ENCODE assay signal across 8 cellular contexts in genomic region chr16:31033709-31034492, GRCh38. TPM values are rescaled to one million over a fixed set of nuclear protein-coding genes. Genes with fewer than 3 reads are reported as not detected.
DNase-seq lines count a peak whose midpoint lies in the region; ATAC-seq and TF ChIP-seq lines count a peak whose summit lies in the region.

No MANE protein-coding gene starts in this region.

- H3K27ac Mint-ChIP-seq in HFFc6 (peak overlapping the region; percentile 90), type B pancreatic cell (peak overlapping the region; percentile 92)

- H3K9me3 Mint-ChIP-seq in HFFc6 (no peaks in the 10 kb centered on the region), type B pancreatic cell (no peaks in the 10 kb centered on the region)

- TF ChIP-seq CTCF in GM06990 (IDR thresholded peaks at IDR 0.05; ENCODE audit: insufficient read depth, low read length, poor library complexity, severe bottlenecking) (no peak), HFFc6 (IDR thresholded peaks at IDR 0.05) (no peak), heart right ventricle (IDR thresholded peaks at IDR 0.05) (no peak), type B pancreatic cell (conservative IDR thresholded peaks at IDR 0.05) (no peak)

- H3K4me1 Mint-ChIP-seq in HFFc6 (ENCODE audit: low read depth) (peaks cover 24% of the 10 kb centered on the region), type B pancreatic cell (ENCODE audit: unreplicated experiment) (no peaks in the 10 kb centered on the region)

- H3K27me3 ChIP-seq in GM06990 (replicated peaks; ENCODE audit: control insufficient read depth, insufficient read depth, low read length) (no peaks in the 10 kb centered on the region), adipocyte (replicated peaks; ENCODE audit: control insufficient read depth, insufficient read depth, low read length) (no peaks in the 10 kb centered on the region), heart right ventricle (no peaks in the 10 kb centered on the region)

- H3K9ac ChIP-seq in adipocyte (ENCODE audit: low read length), result peak overlapping the region; percentile 99

- no peaks in the 10 kb centered on the region for H3K9me3 ChIP-seq in adipocyte (ENCODE audit: control insufficient read depth, low read length)
- no peaks in the 10 kb centered on the region for H3K9me3 ChIP-seq in heart right ventricle

- H3K36me3 ChIP-seq in GM06990 (ENCODE audit: control insufficient read depth, insufficient read depth, low read length), result peaks cover 14% of the 10 kb centered on the region
- H3K36me3 ChIP-seq in adipocyte (ENCODE audit: control insufficient read depth, insufficient read depth, low read length, severe bottlenecking), result peaks cover 14% of the 10 kb centered on the region
- H3K36me3 ChIP-seq in heart right ventricle, result peaks cover 0 to 47% (median 19%) of the 10 kb centered on the region in 9 donors

- H3K4me3 Mint-ChIP-seq in HFFc6, result peak overlapping the region; percentile 94
- H3K4me3 Mint-ChIP-seq in type B pancreatic cell, result peak overlapping the region; percentile 97

- peak overlapping the region; percentile 90 to 99 (median 96) for H3K27ac ChIP-seq in heart right ventricle

- H3K4me3 ChIP-seq in GM06990 (replicated peaks; ENCODE audit: low read depth, low read length) (peak overlapping the region; percentile 100), adipocyte (ENCODE audit: low read length) (peak overlapping the region; percentile 100), heart right ventricle (peak overlapping the region; percentile 74 to 96 (median 90))

- WGBS in heart right ventricle, 2 donors, result 1% methylated on average over 47 of the region's 47 CpGs

- intact Hi-C loops in heart right ventricle (cut with DNase I) (loop anchor here in 8 of 10 donors (1.0 to 10.0 kb wide), 13 partner anchors 37 to 425 kb away; partner anchors contain the start of genes ZNF646 (in 7 of the 8), ZNF668 (in 7 of the 8), HSD3B7 (in 3 of the 8) and ARMC5 (in 1 of the 8)), posterior cingulate gyrus (cut with DNase I) (loop anchor here (5.0 kb wide), 1 partner anchor 38 kb away; the partner anchor contains the start of genes ZNF646 and ZNF668)

- H3K27me3 Mint-ChIP-seq in HFFc6 (ENCODE audit: insufficient read depth) (no peaks in the 10 kb centered on the region), type B pancreatic cell (no peaks in the 10 kb centered on the region)

- H3K4me1 ChIP-seq in adipocyte (ENCODE audit: control insufficient read depth, insufficient read depth, low read length) (peaks cover 14% of the 10 kb centered on the region), heart right ventricle (peaks cover 0 to 40% (median 20%) of the 10 kb centered on the region in 9 donors)

- H3K36me3 Mint-ChIP-seq in HFFc6 (ENCODE audit: low read depth) (peaks cover 10% of the 10 kb centered on the region; the same call in 1 of the 2 replicates), type B pancreatic cell (no peaks in the 10 kb centered on the region)

- DNase-seq in GM06990 (ENCODE audit: extremely low read depth, insufficient read length) (peak; percentile 79), HFFc6 (peak; percentile 67), NCI-H1105 (lab: John Stamatoyannopoulos, UW) (peak; percentile 51), SW480 (ENCODE audit: low spot score) (peak; percentile 70), adipocyte (ENCODE audit: low read depth) (peak; percentile 93), heart right ventricle (peak; percentile 90 to 94), posterior cingulate gyrus (peak; percentile 83 to 99 (median 92)), type B pancreatic cell (ENCODE audit: extremely low spot score, unreplicated experiment) (peak; percentile 83)

- ATAC-seq in heart right ventricle, result peak; percentile 77 to 93 (median 87)

RNA-seq across cellular contexts. Expression of gene STX4, which starts 0.5 kb away (rescaled TPM):
- total RNA-seq in HFFc6 (2021; fragmentation: NEBNext Ultra II Directional; extraction: Animal tissue kit (Norgen Biotek cat#: 25700)), result 10 to 100 TPM; 56.3 to 71.2 (median 64.2) TPM
- total RNA-seq in heart right ventricle (10 to 100 TPM; 31.8 to 53.8 (median 38.6) TPM), type B pancreatic cell (ENCODE audit: low replicate concordance) (35.3 and 38.5 TPM in 2 replicates)
- polyA plus RNA-seq in heart right ventricle, result 10 to 100 TPM; 76.9 to 89.2 TPM

RNA-seq across cellular contexts. Expression of gene STX1B, which starts 23.5 kb away (rescaled TPM):
- total RNA-seq in HFFc6 (2021; fragmentation: NEBNext Ultra II Directional; extraction: Animal tissue kit (Norgen Biotek cat#: 25700)), result 1 to 10 TPM; 6.7 to 9.9 (median 7.1) TPM
- total RNA-seq in heart right ventricle (1 to 10 TPM in 6 of 10 donors, under 1 TPM in 4; 0.20 to 2.3 (median 1.1) TPM), type B pancreatic cell (ENCODE audit: low replicate concordance) (1.0 and 9.9 TPM in 2 replicates)
- polyA plus RNA-seq in heart right ventricle, result under 1 TPM; 0.07 to 0.29 TPM

RNA-seq across cellular contexts. Expression of gene ZNF668, which starts 40.1 kb away (rescaled TPM):
- 10 to 100 TPM; 15.0 to 24.5 (median 17.5) TPM for total RNA-seq in HFFc6 (2021; fragmentation: NEBNext Ultra II Directional; extraction: Animal tissue kit (Norgen Biotek cat#: 25700))
- total RNA-seq in heart right ventricle (1 to 10 TPM; 3.6 to 8.2 (median 4.5) TPM), type B pancreatic cell (ENCODE audit: low replicate concordance) (10.5 and 13.4 TPM in 2 replicates)
- polyA plus RNA-seq in heart right ventricle, result 1 to 10 TPM; 7.2 to 7.6 TPM

RNA-seq across cellular contexts. Expression of gene ZNF646, which starts 40.3 kb away (rescaled TPM):
- total RNA-seq in HFFc6 (2021; fragmentation: NEBNext Ultra II Directional; extraction: Animal tissue kit (Norgen Biotek cat#: 25700)), result 10 to 100 TPM; 13.0 to 16.3 (median 14.7) TPM
- total RNA-seq in heart right ventricle (10 to 100 TPM in 3 of 10 donors, 1 to 10 TPM in 7; 7.5 to 12.0 (median 8.7) TPM), type B pancreatic cell (ENCODE audit: low replicate concordance) (21.0 and 27.2 TPM in 2 replicates)
- 1 to 10 TPM; 2.7 to 7.6 TPM for polyA plus RNA-seq in heart right ventricle

RNA-seq across cellular contexts. Expression of gene HSD3B7, which starts 48.9 kb away (rescaled TPM):
- total RNA-seq in HFFc6 (2021; fragmentation: NEBNext Ultra II Directional; extraction: Animal tissue kit (Norgen Biotek cat#: 25700)), result 10 to 100 TPM; 15.1 to 24.6 (median 18.6) TPM
- total RNA-seq in heart right ventricle (10 to 100 TPM in 1 of 10 donors, 1 to 10 TPM in 9; 3.3 to 13.3 (median 5.3) TPM), type B pancreatic cell (ENCODE audit: low replicate concordance) (5.8 and 6.9 TPM in 2 replicates)
- 10 to 100 TPM in 1 of 2 donors, 1 to 10 TPM in 1; 6.8 to 12.2 TPM for polyA plus RNA-seq in heart right ventricle

Comparison
In these comparisons a context has a peak if more than half of its experiments do, and no peak if none do; other contexts are left out.
1. Peak in every context shown above with its lines: DNase-seq, ATAC-seq, H3K4me3 ChIP-seq and H3K27ac ChIP-seq.